In the genomic region with DNA sequence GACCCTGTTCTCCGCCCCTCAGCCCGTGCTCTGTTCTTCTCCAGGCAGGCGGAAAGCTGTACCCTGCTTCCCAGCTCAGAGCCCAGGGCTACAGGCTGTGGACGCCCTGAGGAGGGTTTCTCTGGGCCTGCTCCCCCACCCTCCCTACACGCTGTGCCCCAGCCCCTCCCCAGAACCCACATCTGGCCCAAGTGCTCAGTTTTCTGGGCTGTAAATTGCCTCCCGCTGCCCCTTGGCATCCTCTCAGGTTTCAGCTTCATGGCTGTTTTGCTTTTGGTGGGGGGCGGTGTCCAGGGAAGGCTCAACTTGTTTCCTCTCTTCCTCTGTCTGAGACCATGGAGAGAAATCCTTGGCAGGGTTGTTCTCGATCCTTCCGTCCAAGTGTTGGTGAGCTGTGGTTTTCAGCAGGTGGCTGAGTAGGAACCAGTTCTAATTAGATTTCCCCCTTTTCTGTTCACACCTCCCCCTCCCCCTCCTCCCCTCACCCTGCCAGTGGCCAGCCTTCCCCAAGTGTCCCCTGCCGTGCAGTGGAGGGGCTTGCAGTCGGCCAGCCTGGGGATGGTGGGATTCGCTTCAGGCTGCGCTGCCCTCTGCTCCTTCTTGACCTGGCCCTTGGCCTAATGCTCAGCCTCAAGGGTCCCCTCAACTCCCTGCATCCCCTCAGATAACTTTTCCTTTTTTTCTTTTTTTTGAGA, we compare ENCODE assay signal across 27 cellular contexts.
DNase-seq lines count a peak whose midpoint lies in the region; ATAC-seq, FAIRE-seq and TF ChIP-seq lines count a peak whose summit lies in the region.
"Had no signal": no experiment of that assay in that cellular context is flagged by ENCODE, and none has a peak within 500 bp of the region (broad histone marks: within the 10 kb centered on the region; RNA-seq: fewer than 3 reads in every experiment).

No MANE protein-coding gene starts in this region.

- H3K36me3 ChIP-seq in ectodermal cell (ENCODE audit: control insufficient read depth, insufficient read depth, low read length) (no peaks in the 10 kb centered on the region), osteoblast (ENCODE audit: insufficient read depth, low read length) (no peaks in the 10 kb centered on the region), kidney (ENCODE audit: control insufficient read depth in 1 of 2, insufficient read depth in 2 of 2, low read length in 2 of 2) (no peaks in the 10 kb centered on the region)
- H3K36me3 ChIP-seq: cardiac muscle cell, esophagus muscularis mucosa had no signal

- FAIRE-seq in kidney (lab: Jason Lieb, UNC) = no peak
- FAIRE-seq: GM19239 had no signal

- WGBS in ectodermal cell, 2 experiments = 46 to 48% methylated on average over 13 of the region's 13 CpGs

- peak overlapping the region; percentile 16 for H3K27ac ChIP-seq in ectodermal cell (ENCODE audit: insufficient read depth, low read depth, low read length, poor library complexity, severe bottlenecking)
- H3K27ac ChIP-seq in osteoblast (ENCODE audit: low read depth, low read length) = no peak overlapping the region
- no peak overlapping the region for H3K27ac ChIP-seq in kidney (ENCODE audit: low read depth in 2 of 2, low read length in 2 of 2)
- H3K27ac ChIP-seq: 22Rv1, cardiac muscle cell, esophagus muscularis mucosa, foreskin keratinocyte, KMS-11, RWPE1, SK-N-MC, testis had no signal

- H4K20me1 ChIP-seq in osteoblast (ENCODE audit: insufficient read depth, low read length) = peaks cover 25% of the 10 kb centered on the region

- intact Hi-C loops in kidney (cut with DNase I) = no loop called here

- H3K79me2 ChIP-seq in osteoblast (ENCODE audit: insufficient read depth, low read length) = no peaks in the 10 kb centered on the region

- ATAC-seq in HG02870 (IDR thresholded peaks at IDR 0.05; ENCODE audit: unreplicated experiment) = no peak
- ATAC-seq: activated CD4-positive, CD25-positive, alpha-beta regulatory T cell treated with anti-CD3 and anti-CD28 coated beads, Interleukin-2, amount 50 U/mL, for 24 hours; stimulated activated naive CD8-positive, alpha-beta T cell treated with anti-CD3 and anti-CD28 coated beads, Interleukin-15, Interleukin-2, amounts not matched to agents 100 U/mL and 50 U/mL, for 24 hours had no signal

- H3K9me3 ChIP-seq in ectodermal cell (ENCODE audit: control insufficient read depth, low read length) = no peaks in the 10 kb centered on the region
- no peaks in the 10 kb centered on the region for H3K9me3 ChIP-seq in osteoblast (ENCODE audit: low read depth, low read length)
- no peaks in the 10 kb centered on the region for H3K9me3 ChIP-seq in kidney (ENCODE audit: control insufficient read depth in 1 of 2, low read length in 2 of 2)
- H3K9me3 ChIP-seq: esophagus muscularis mucosa, testis had no signal

- no peak overlapping the region for H3K4me3 ChIP-seq in ectodermal cell (ENCODE audit: insufficient read depth, low read depth, low read length)
- H3K4me3 ChIP-seq in osteoblast (ENCODE audit: insufficient read depth, low read length) = no peak overlapping the region
- H3K4me3 ChIP-seq in kidney (ENCODE audit: low read length in 2 of 2) = no peak overlapping the region
- H3K4me3 ChIP-seq: cardiac muscle cell, esophagus muscularis mucosa, SK-N-MC, testis had no signal

- TF ChIP-seq CTCF in osteoblast (IDR thresholded peaks at IDR 0.05; ENCODE audit: extremely low read depth, low read depth, low read length) = no peak
- TF ChIP-seq CTCF in kidney (IDR thresholded peaks at IDR 0.05; ENCODE audit: borderline replicate concordance, extremely low read depth, insufficient read depth) = no peak

- H3K4me2 ChIP-seq in osteoblast (ENCODE audit: insufficient read depth, low read length) = no peak overlapping the region
- H3K4me2 ChIP-seq: KMS-11 had no signal

- H3K27me3 ChIP-seq in ectodermal cell (ENCODE audit: control insufficient read depth, insufficient read depth, low read length, poor library complexity, severe bottlenecking) (no peaks in the 10 kb centered on the region), osteoblast (ENCODE audit: insufficient read depth, low read length) (no peaks in the 10 kb centered on the region)
- H3K27me3 ChIP-seq: cardiac muscle cell, esophagus muscularis mucosa, foreskin keratinocyte, testis had no signal

- H3K4me1 ChIP-seq in ectodermal cell (ENCODE audit: control insufficient read depth, insufficient read depth, low read length) (peaks cover 45% of the 10 kb centered on the region), osteoblast (ENCODE audit: insufficient read depth, low read length) (peaks cover 6% of the 10 kb centered on the region), kidney (ENCODE audit: control insufficient read depth in 1 of 2, insufficient read depth in 1 of 2, low read depth in 1 of 2, low read length in 2 of 2) (peaks cover 28 to 36% of the 10 kb centered on the region in 2 donors)
- H3K4me1 ChIP-seq: foreskin keratinocyte had no signal

- H2AFZ ChIP-seq in osteoblast (ENCODE audit: low read length) = no peak overlapping the region

- H3K9ac ChIP-seq in kidney (ENCODE audit: low read length in 2 of 2) = no peak overlapping the region
- H3K9ac ChIP-seq: KMS-11 had no signal

- DNase-seq in DMS 273 (lab: John Stamatoyannopoulos, UW; ENCODE audit: unreplicated experiment) (peak; percentile 30), DMS 273 treated with DMSO at 0.1 percent for 48 hours (lab: John Stamatoyannopoulos, UW) (no peak), NCI-H446 treated with DMSO at 0.1 percent for 48 hours (lab: John Stamatoyannopoulos, UW) (peak; percentile 9), osteoblast (ENCODE audit: insufficient read length, low spot score, missing footprints) (peak; percentile 71), OCI-M1 (lab: John Stamatoyannopoulos, UW) (no peak), kidney (no peak)
- DNase-seq: activated CD4-positive, alpha-beta T cell treated with anti-CD3 and anti-CD28 coated beads, Interleukin-2, amount 50 U/mL, for 48 hours; activated naive CD4-positive, alpha-beta T cell treated with anti-CD3 and anti-CD28 coated beads, Interleukin-2, amount 50 U/mL, for 16 hours; amygdala; CD8-positive, alpha-beta memory T cell; cortex of kidney; DMS153; foreskin keratinocyte; MM.1S; NCI-H526; stimulated activated naive CD8-positive, alpha-beta T cell treated with anti-CD3 and anti-CD28 coated beads, Interleukin-15, Interleukin-2, amounts not matched to agents 100 U/mL and 50 U/mL, for 24 hours; testis had no signal

Comparison
In these comparisons a context has a peak if more than half of its experiments do, and no peak if none do; other contexts are left out.
1. DNase-seq: peak in DMS 273 (single experiment), NCI-H446 treated with DMSO at 0.1 percent for 48 hours (single experiment) and osteoblast (single experiment); none in DMS 273 treated with DMSO at 0.1 percent for 48 hours (single experiment), OCI-M1 (single experiment) and kidney (single experiment).